In genomic region chr6:3318226-3318625, GRCh38 we compare ENCODE assay signal across 1 cellular context.
A peak's percentile ranks its signal among the peaks of the same experiment; 100 is the strongest.
TF ChIP-seq lines count a peak whose summit lies in the region.

No MANE protein-coding gene starts in this region.

TF ChIP-seq in GM12878, 131 proteins besides CTCF, POLR2A, EP300 and RAD21 (continued from another document):
- 0 out of 2 replicates have a peak, but pooled peaks have one; percentile 18 for TF ChIP-seq MLLT1 (IDR thresholded peaks at IDR 0.05)
